Comparison of ENCODE assay signal across 16 cellular contexts in genomic region chr3:140845878-140846277, GRCh38.
A peak's percentile ranks its signal among the peaks of the same experiment; 100 is the strongest.
DNase-seq lines count a peak whose midpoint lies in the region; ATAC-seq, FAIRE-seq and TF ChIP-seq lines count a peak whose summit lies in the region.
"Had no signal": no experiment of that assay in that cellular context is flagged by ENCODE, and none has a peak within 500 bp of the region (broad histone marks: within the 10 kb centered on the region; RNA-seq: fewer than 3 reads in every experiment).

No MANE protein-coding gene starts in this region.

- ATAC-seq in GM19467 (IDR thresholded peaks at IDR 0.05; ENCODE audit: unreplicated experiment) (peak; percentile 34), HG02852 (IDR thresholded peaks at IDR 0.05; ENCODE audit: unreplicated experiment) (peak; percentile 46)
- ATAC-seq: heart left ventricle; left colon; naive thymus-derived CD8-positive, alpha-beta T cell; Right ventricle myocardium inferior; stimulated activated effector memory CD8-positive, alpha-beta T cell treated with anti-CD3 and anti-CD28 coated beads, Interleukin-12 subunit alpha, Interleukin-12 subunit beta, amount 100 ng/mL, for 72 hours had no signal

- no peaks in the 10 kb centered on the region for H3K36me3 ChIP-seq in mesendoderm (ENCODE audit: control insufficient read depth, insufficient read depth, low read length)
- H3K36me3 ChIP-seq: heart left ventricle had no signal

- no peaks in the 10 kb centered on the region for H3K9me3 Mint-ChIP-seq in activated CD4-positive, alpha-beta memory T cell treated with anti-CD3 and anti-CD28 coated beads for 36 hours
- H3K9me3 Mint-ChIP-seq: naive thymus-derived CD8-positive, alpha-beta T cell; stimulated activated effector memory CD8-positive, alpha-beta T cell treated with anti-CD3 and anti-CD28 coated beads, Interleukin-12 subunit alpha, Interleukin-12 subunit beta, amount 100 ng/mL, for 72 hours had no signal

- no peaks in the 10 kb centered on the region for H3K36me3 Mint-ChIP-seq in activated CD4-positive, alpha-beta memory T cell treated with anti-CD3 and anti-CD28 coated beads for 36 hours
- H3K36me3 Mint-ChIP-seq: naive thymus-derived CD8-positive, alpha-beta T cell; stimulated activated effector memory CD8-positive, alpha-beta T cell treated with anti-CD3 and anti-CD28 coated beads, Interleukin-12 subunit alpha, Interleukin-12 subunit beta, amount 100 ng/mL, for 72 hours had no signal

- no peak overlapping the region for H3K4me3 ChIP-seq in mesendoderm (ENCODE audit: low read length)
- H3K4me3 ChIP-seq: heart left ventricle had no signal

- no peak overlapping the region for H2BK120ac ChIP-seq in mesendoderm (ENCODE audit: low read depth, low read length)

- POLR2A ChIA-PET in activated CD4-positive, alpha-beta memory T cell treated with anti-CD3 and anti-CD28 coated beads for 36 hours (lab: Charles Lee): no interaction called here

- FAIRE-seq in GM12892 (lab: Jason Lieb, UNC): peak; percentile 82

- H3K27me3 ChIP-seq in mesendoderm (ENCODE audit: insufficient read depth, low read length, poor library complexity): no peaks in the 10 kb centered on the region

- H3K23ac ChIP-seq in mesendoderm (ENCODE audit: low read length): no peak overlapping the region

- no peak overlapping the region for H3K4ac ChIP-seq in mesendoderm (ENCODE audit: low read depth, low read length)

- no peak overlapping the region for H4K8ac ChIP-seq in mesendoderm (ENCODE audit: low read depth, low read length)

- intact Hi-C loops in activated CD4-positive, alpha-beta memory T cell treated with anti-CD3 and anti-CD28 coated beads for 36 hours (cut with micrococcal nuclease): no loop called here

- H3K4me3 Mint-ChIP-seq in activated CD4-positive, alpha-beta memory T cell treated with anti-CD3 and anti-CD28 coated beads for 36 hours: no peak overlapping the region
- H3K4me3 Mint-ChIP-seq: HFFc6; stimulated activated effector memory CD8-positive, alpha-beta T cell treated with anti-CD3 and anti-CD28 coated beads, Interleukin-12 subunit alpha, Interleukin-12 subunit beta, amount 100 ng/mL, for 72 hours had no signal

- no CpG with 5 or more reads among the region's 2 CpGs for WGBS in mesendoderm (ENCODE audit: extremely low coverage, insufficient coverage, low lambda C conversion rate)

- H2AK5ac ChIP-seq in mesendoderm (ENCODE audit: low read length): no peak overlapping the region

- CTCF ChIA-PET in activated CD4-positive, alpha-beta memory T cell treated with anti-CD3 and anti-CD28 coated beads for 36 hours (lab: Charles Lee): no interaction called here

- H3K4me1 ChIP-seq in mesendoderm (ENCODE audit: control insufficient read depth, low read depth, low read length): peaks cover 2% of the 10 kb centered on the region

- no peak overlapping the region for H3K56ac ChIP-seq in mesendoderm (ENCODE audit: low read length)

- H3K27ac Mint-ChIP-seq in activated CD4-positive, alpha-beta memory T cell treated with anti-CD3 and anti-CD28 coated beads for 36 hours: no peak overlapping the region
- H3K27ac Mint-ChIP-seq: HFFc6; stimulated activated effector memory CD8-positive, alpha-beta T cell treated with anti-CD3 and anti-CD28 coated beads, Interleukin-12 subunit alpha, Interleukin-12 subunit beta, amount 100 ng/mL, for 72 hours had no signal

- no peaks in the 10 kb centered on the region for H3K79me2 ChIP-seq in mesendoderm (ENCODE audit: control insufficient read depth, insufficient read depth, low read length)

- no peak for DNase-seq in GM12892 (ENCODE audit: insufficient read length)
- peak; percentile 73 for DNase-seq in NAMALWA (ENCODE audit: low spot score)
- no peak for DNase-seq in mesendoderm
- DNase-seq in SIG-M5 treated with dmso at 0.1 percent for 504 hours (lab: John Stamatoyannopoulos, UW; ENCODE audit: unreplicated experiment): no peak
- DNase-seq in NCI-H2227 treated with DMSO at 0.1 percent for 48 hours (lab: John Stamatoyannopoulos, UW): no peak
- no peak for DNase-seq in activated CD4-positive, alpha-beta memory T cell treated with anti-CD3 and anti-CD28 coated beads for 36 hours
- DNase-seq: heart left ventricle; HFFc6; left colon; MV-4-11; naive thymus-derived CD8-positive, alpha-beta T cell; stimulated activated CD4-positive, alpha-beta T cell treated with anti-CD3 and anti-CD28 coated beads, Interleukin-2, amount 100 ng/mL, for 48 hours had no signal

- TF ChIP-seq POLR2A in GM12892 (IDR thresholded peaks at IDR 0.05; ENCODE audit: low read depth, low read length): no peak

- no peaks in the 10 kb centered on the region for H3K79me1 ChIP-seq in mesendoderm (ENCODE audit: low read length)

- no peak overlapping the region for H3K27ac ChIP-seq in mesendoderm (ENCODE audit: low read depth, low read length)
- H3K27ac ChIP-seq: heart left ventricle had no signal

- H4K5ac ChIP-seq in mesendoderm (ENCODE audit: low read length): no peak overlapping the region

- H2BK5ac ChIP-seq in mesendoderm (ENCODE audit: low read length): no peak overlapping the region

- H2BK15ac ChIP-seq in mesendoderm (replicated peaks; ENCODE audit: low read depth): no peak overlapping the region

- H3K27me3 Mint-ChIP-seq in activated CD4-positive, alpha-beta memory T cell treated with anti-CD3 and anti-CD28 coated beads for 36 hours: peaks cover 8% of the 10 kb centered on the region

- peaks cover 3% of the 10 kb centered on the region for H3K4me1 Mint-ChIP-seq in activated CD4-positive, alpha-beta memory T cell treated with anti-CD3 and anti-CD28 coated beads for 36 hours (ENCODE audit: low read depth)
- H3K4me1 Mint-ChIP-seq: stimulated activated effector memory CD8-positive, alpha-beta T cell treated with anti-CD3 and anti-CD28 coated beads, Interleukin-12 subunit alpha, Interleukin-12 subunit beta, amount 100 ng/mL, for 72 hours had no signal

- H3K4me2 ChIP-seq in mesendoderm (ENCODE audit: low read length): no peak overlapping the region

- no peak overlapping the region for H3K9ac ChIP-seq in mesendoderm (ENCODE audit: low read length)

- H3K18ac ChIP-seq in mesendoderm (ENCODE audit: low read length): no peak overlapping the region
